In genomic region chr14:101628471-101628966, GRCh38 we compare ENCODE assay signal across 1 cellular context.
TF ChIP-seq lines count a peak whose summit lies in the region.

No MANE protein-coding gene starts in this region.

TF ChIP-seq in GM12878, 131 proteins besides CTCF, POLR2A, EP300 and RAD21:
- TF ChIP-seq ZNF384 (IDR thresholded peaks at IDR 0.05; ENCODE audit: borderline replicate concordance, low read depth, low read length) = no peak
- TF ChIP-seq, protein P1, sequence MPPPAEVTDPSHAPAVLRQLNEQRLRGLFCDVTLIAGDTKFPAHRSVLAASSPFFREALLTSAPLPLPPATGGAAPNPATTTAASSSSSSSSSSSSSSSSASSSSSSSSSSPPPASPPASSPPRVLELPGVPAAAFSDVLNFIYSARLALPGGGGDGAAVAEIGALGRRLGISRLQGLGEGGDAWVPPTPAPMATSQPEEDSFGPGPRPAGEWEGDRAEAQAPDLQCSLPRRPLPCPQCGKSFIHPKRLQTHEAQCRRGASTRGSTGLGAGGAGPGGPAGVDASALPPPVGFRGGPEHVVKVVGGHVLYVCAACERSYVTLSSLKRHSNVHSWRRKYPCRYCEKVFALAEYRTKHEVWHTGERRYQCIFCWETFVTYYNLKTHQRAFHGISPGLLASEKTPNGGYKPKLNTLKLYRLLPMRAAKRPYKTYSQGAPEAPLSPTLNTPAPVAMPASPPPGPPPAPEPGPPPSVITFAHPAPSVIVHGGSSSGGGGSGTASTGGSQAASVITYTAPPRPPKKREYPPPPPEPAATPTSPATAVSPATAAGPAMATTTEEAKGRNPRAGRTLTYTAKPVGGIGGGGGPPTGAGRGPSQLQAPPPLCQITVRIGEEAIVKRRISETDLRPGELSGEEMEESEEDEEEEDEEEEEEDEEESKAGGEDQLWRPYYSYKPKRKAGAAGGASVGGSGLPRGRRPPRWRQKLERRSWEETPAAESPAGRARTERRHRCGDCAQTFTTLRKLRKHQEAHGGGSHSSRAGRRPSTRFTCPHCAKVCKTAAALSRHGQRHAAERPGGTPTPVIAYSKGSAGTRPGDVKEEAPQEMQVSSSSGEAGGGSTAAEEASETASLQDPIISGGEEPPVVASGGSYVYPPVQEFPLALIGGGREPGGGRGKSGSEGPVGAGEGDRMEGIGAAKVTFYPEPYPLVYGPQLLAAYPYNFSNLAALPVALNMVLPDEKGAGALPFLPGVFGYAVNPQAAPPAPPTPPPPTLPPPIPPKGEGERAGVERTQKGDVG (CRISPR knock-in tag; IDR thresholded peaks at IDR 0.05) = no peak
- TF ChIP-seq, protein P2, sequence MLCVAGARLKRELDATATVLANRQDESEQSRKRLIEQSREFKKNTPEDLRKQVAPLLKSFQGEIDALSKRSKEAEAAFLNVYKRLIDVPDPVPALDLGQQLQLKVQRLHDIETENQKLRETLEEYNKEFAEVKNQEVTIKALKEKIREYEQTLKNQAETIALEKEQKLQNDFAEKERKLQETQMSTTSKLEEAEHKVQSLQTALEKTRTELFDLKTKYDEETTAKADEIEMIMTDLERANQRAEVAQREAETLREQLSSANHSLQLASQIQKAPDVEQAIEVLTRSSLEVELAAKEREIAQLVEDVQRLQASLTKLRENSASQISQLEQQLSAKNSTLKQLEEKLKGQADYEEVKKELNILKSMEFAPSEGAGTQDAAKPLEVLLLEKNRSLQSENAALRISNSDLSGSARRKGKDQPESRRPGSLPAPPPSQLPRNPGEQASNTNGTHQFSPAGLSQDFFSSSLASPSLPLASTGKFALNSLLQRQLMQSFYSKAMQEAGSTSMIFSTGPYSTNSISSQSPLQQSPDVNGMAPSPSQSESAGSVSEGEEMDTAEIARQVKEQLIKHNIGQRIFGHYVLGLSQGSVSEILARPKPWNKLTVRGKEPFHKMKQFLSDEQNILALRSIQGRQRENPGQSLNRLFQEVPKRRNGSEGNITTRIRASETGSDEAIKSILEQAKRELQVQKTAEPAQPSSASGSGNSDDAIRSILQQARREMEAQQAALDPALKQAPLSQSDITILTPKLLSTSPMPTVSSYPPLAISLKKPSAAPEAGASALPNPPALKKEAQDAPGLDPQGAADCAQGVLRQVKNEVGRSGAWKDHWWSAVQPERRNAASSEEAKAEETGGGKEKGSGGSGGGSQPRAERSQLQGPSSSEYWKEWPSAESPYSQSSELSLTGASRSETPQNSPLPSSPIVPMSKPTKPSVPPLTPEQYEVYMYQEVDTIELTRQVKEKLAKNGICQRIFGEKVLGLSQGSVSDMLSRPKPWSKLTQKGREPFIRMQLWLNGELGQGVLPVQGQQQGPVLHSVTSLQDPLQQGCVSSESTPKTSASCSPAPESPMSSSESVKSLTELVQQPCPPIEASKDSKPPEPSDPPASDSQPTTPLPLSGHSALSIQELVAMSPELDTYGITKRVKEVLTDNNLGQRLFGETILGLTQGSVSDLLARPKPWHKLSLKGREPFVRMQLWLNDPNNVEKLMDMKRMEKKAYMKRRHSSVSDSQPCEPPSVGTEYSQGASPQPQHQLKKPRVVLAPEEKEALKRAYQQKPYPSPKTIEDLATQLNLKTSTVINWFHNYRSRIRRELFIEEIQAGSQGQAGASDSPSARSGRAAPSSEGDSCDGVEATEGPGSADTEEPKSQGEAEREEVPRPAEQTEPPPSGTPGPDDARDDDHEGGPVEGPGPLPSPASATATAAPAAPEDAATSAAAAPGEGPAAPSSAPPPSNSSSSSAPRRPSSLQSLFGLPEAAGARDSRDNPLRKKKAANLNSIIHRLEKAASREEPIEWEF (IDR thresholded peaks at IDR 0.05; ENCODE audit: insufficient replicate concordance, low read depth, low read length) = no peak
- no peak for TF ChIP-seq ELK1 (IDR thresholded peaks at IDR 0.05; ENCODE audit: low read depth, low read length)
- TF ChIP-seq YY1 (IDR thresholded peaks at IDR 0.05; ENCODE audit: low read depth, low read length) = peak; percentile 60; the same call in 1 of the 2 replicates
- peak in 1 of 2 experiments; percentile 30; a peak in 2 of 4 replicates for TF ChIP-seq BHLHE40 (IDR thresholded peaks at IDR 0.05; ENCODE audit: borderline replicate concordance in 1 of 2, low read depth in 2 of 2, low read length in 1 of 2)
- peak; percentile 66 for TF ChIP-seq NR2F1 (conservative IDR thresholded peaks at IDR 0.05)
- no peak for TF ChIP-seq SRF (IDR thresholded peaks at IDR 0.05; ENCODE audit: low read depth in 2 of 2, low read length in 2 of 2)
- peak; percentile 45; the same call in 1 of the 2 replicates for TF ChIP-seq RUNX3 (IDR thresholded peaks at IDR 0.05; ENCODE audit: low read length)
- TF ChIP-seq SMC3 (IDR thresholded peaks at IDR 0.05; ENCODE audit: borderline replicate concordance, low read length) = peak; percentile 82
- no peak for TF ChIP-seq PAX8 (IDR thresholded peaks at IDR 0.05)
